16 cellular contexts compared by ENCODE assay signal in genomic region chr5:56317923-56318561, GRCh38.
DNase-seq lines count a peak whose midpoint lies in the region; ATAC-seq, FAIRE-seq and TF ChIP-seq lines count a peak whose summit lies in the region.
"Had no signal": no experiment of that assay in that cellular context is flagged by ENCODE, and none has a peak within 500 bp of the region (broad histone marks: within the 10 kb centered on the region; RNA-seq: fewer than 3 reads in every experiment).

No MANE protein-coding gene starts in this region.

- H3K36me3 ChIP-seq in BLaER1 treated with 17β-estradiol and CSF1 and Interleukin-3, amounts not matched to agents 10 nM and 100 nM: no peaks in the 10 kb centered on the region
- H3K36me3 ChIP-seq in kidney (ENCODE audit: control insufficient read depth in 1 of 2, insufficient read depth in 2 of 2, low read length in 2 of 2): no peaks in the 10 kb centered on the region
- H3K36me3 ChIP-seq: left ventricle myocardium inferior had no signal

- no peak overlapping the region; a peak in 1 of 20 replicates for H3K4me3 ChIP-seq in BLaER1 treated with 17β-estradiol and CSF1 and Interleukin-3, amounts not matched to agents 10 nM and 100 nM
- no peak overlapping the region for H3K4me3 ChIP-seq in kidney (ENCODE audit: low read length in 2 of 2)
- H3K4me3 ChIP-seq: A549, left ventricle myocardium inferior had no signal

- intact Hi-C loops in activated T-helper 1 cell treated with anti-CD3 and anti-CD28 coated beads, Interleukin-12 subunit alpha, Interleukin-12 subunit beta, Interleukin-2, Interleukin-4 antibody, amounts not matched to agents 30 ng/mL and 10 ng/mL and 1 ng/mL, durations not matched to agents 14 hours and 24 hours and 36 hours (cut with micrococcal nuclease): no loop called here
- intact Hi-C loops in kidney (cut with DNase I): no loop called here

- no peaks in the 10 kb centered on the region for H3K9me3 Mint-ChIP-seq in activated T-helper 1 cell treated with anti-CD3 and anti-CD28 coated beads, Interleukin-12 subunit alpha, Interleukin-12 subunit beta, Interleukin-2, Interleukin-4 antibody, amounts not matched to agents 30 ng/mL and 10 ng/mL and 1 ng/mL, durations not matched to agents 14 hours and 24 hours and 36 hours
- H3K9me3 Mint-ChIP-seq: activated T-helper 2 cell treated with anti-CD3 and anti-CD28 coated beads, Interferon-gamma antibody, Interleukin-2, Interleukin-4, amounts not matched to agents 10 μg/mL and 5 μg/mL and 100 μg/mL, durations not matched to agents 14 hours and 24 hours and 36 hours; neural crest cell had no signal

- no peaks in the 10 kb centered on the region for H3K27me3 ChIP-seq in BLaER1 treated with 17β-estradiol and CSF1 and Interleukin-3, amounts not matched to agents 10 nM and 100 nM

- peaks cover 0 to 18% (median 5%) of the 10 kb centered on the region in 11 experiments; a peak in 10 of 22 replicates for H3K9me3 ChIP-seq in BLaER1 treated with 17β-estradiol and CSF1 and Interleukin-3, amounts not matched to agents 10 nM and 100 nM (replicated peaks in 1 of 11)
- no peaks in the 10 kb centered on the region for H3K9me3 ChIP-seq in kidney (ENCODE audit: control insufficient read depth in 1 of 2, low read length in 2 of 2)
- H3K9me3 ChIP-seq: A549, left ventricle myocardium inferior had no signal

- H3K27ac ChIP-seq in BLaER1 treated with 17β-estradiol and CSF1 and Interleukin-3, amounts not matched to agents 10 nM and 100 nM: peak overlapping the region in 5 of 11 experiments; percentile 1 to 67 (median 59); a peak in 9 of 22 replicates
- no peak overlapping the region for H3K27ac ChIP-seq in kidney (ENCODE audit: low read depth in 2 of 2, low read length in 2 of 2)
- H3K27ac ChIP-seq: A549 had no signal

- DNase-seq in GM19238 (ENCODE audit: insufficient read length, low spot score) (peak; percentile 17), cerebellar cortex (ENCODE audit: low spot score) (no peak), kidney (no peak)
- no peak for DNase-seq in activated CD4-positive, alpha-beta T cell treated with anti-CD3 and anti-CD28 coated beads, Interleukin-2, amount 50 U/mL, for 1 hour
- no peak for DNase-seq in activated T-helper 1 cell treated with anti-CD3 and anti-CD28 coated beads, Interleukin-12 subunit alpha, Interleukin-12 subunit beta, Interleukin-2, Interleukin-4 antibody, amounts not matched to agents 30 ng/mL and 10 ng/mL and 1 ng/mL, durations not matched to agents 14 hours and 24 hours and 36 hours (ENCODE audit: low spot score)
- DNase-seq: DMS79 treated with DMSO at 0.1 percent for 48 hours; KG1; left ventricle myocardium inferior; NCI-H1694; NK-92 treated with Interleukin-12 subunit alpha and Interleukin-12 subunit beta, amount 100 ng/mL, for 24 hours had no signal

- peak overlapping the region; percentile 58 to 78 (median 66) for H3K4me2 ChIP-seq in BLaER1 treated with 17β-estradiol and CSF1 and Interleukin-3, amounts not matched to agents 10 nM and 100 nM
- H3K4me2 ChIP-seq: A549 had no signal

- ATAC-seq in HG02642 (IDR thresholded peaks at IDR 0.05; ENCODE audit: poor library complexity, unreplicated experiment) (peak; percentile 57), HG03571 (IDR thresholded peaks at IDR 0.05; ENCODE audit: unreplicated experiment) (peak; percentile 90)
- ATAC-seq: A549 had no signal

- H3K4me1 Mint-ChIP-seq in activated T-helper 1 cell treated with anti-CD3 and anti-CD28 coated beads, Interleukin-12 subunit alpha, Interleukin-12 subunit beta, Interleukin-2, Interleukin-4 antibody, amounts not matched to agents 30 ng/mL and 10 ng/mL and 1 ng/mL, durations not matched to agents 14 hours and 24 hours and 36 hours (ENCODE audit: low read depth): peaks cover 26% of the 10 kb centered on the region

- no peak overlapping the region for H3K27ac Mint-ChIP-seq in activated T-helper 1 cell treated with anti-CD3 and anti-CD28 coated beads, Interleukin-12 subunit alpha, Interleukin-12 subunit beta, Interleukin-2, Interleukin-4 antibody, amounts not matched to agents 30 ng/mL and 10 ng/mL and 1 ng/mL, durations not matched to agents 14 hours and 24 hours and 36 hours
- H3K27ac Mint-ChIP-seq: activated T-helper 2 cell treated with anti-CD3 and anti-CD28 coated beads, Interferon-gamma antibody, Interleukin-2, Interleukin-4, amounts not matched to agents 10 μg/mL and 5 μg/mL and 100 μg/mL, durations not matched to agents 14 hours and 24 hours and 36 hours had no signal

- H3K36me3 Mint-ChIP-seq in activated T-helper 1 cell treated with anti-CD3 and anti-CD28 coated beads, Interleukin-12 subunit alpha, Interleukin-12 subunit beta, Interleukin-2, Interleukin-4 antibody, amounts not matched to agents 30 ng/mL and 10 ng/mL and 1 ng/mL, durations not matched to agents 14 hours and 24 hours and 36 hours (ENCODE audit: low read depth): no peaks in the 10 kb centered on the region

- H3K4me1 ChIP-seq in BLaER1 treated with 17β-estradiol and CSF1 and Interleukin-3, amounts not matched to agents 10 nM and 100 nM: peaks cover 32 to 74% (median 58%) of the 10 kb centered on the region in 10 experiments
- H3K4me1 ChIP-seq in kidney (ENCODE audit: control insufficient read depth in 1 of 2, insufficient read depth in 1 of 2, low read depth in 1 of 2, low read length in 2 of 2): peaks cover 3 to 5% of the 10 kb centered on the region in 2 donors
- H3K4me1 ChIP-seq: A549 had no signal

- no peaks in the 10 kb centered on the region for H4K20me1 ChIP-seq in BLaER1 treated with 17β-estradiol and CSF1 and Interleukin-3, amounts not matched to agents 10 nM and 100 nM

- H3K9ac ChIP-seq in BLaER1 treated with 17β-estradiol and CSF1 and Interleukin-3, amounts not matched to agents 10 nM and 100 nM: peak overlapping the region in 3 of 11 experiments; percentile 10 to 21 (median 15); a peak in 3 of 22 replicates
- no peak overlapping the region for H3K9ac ChIP-seq in kidney (ENCODE audit: low read length in 2 of 2)

- H3K4me3 Mint-ChIP-seq in activated T-helper 1 cell treated with anti-CD3 and anti-CD28 coated beads, Interleukin-12 subunit alpha, Interleukin-12 subunit beta, Interleukin-2, Interleukin-4 antibody, amounts not matched to agents 30 ng/mL and 10 ng/mL and 1 ng/mL, durations not matched to agents 14 hours and 24 hours and 36 hours: no peak overlapping the region
- H3K4me3 Mint-ChIP-seq: neural crest cell had no signal

- no peak for FAIRE-seq in kidney (lab: Jason Lieb, UNC)

- TF ChIP-seq CTCF in kidney (IDR thresholded peaks at IDR 0.05; ENCODE audit: borderline replicate concordance, extremely low read depth, insufficient read depth): no peak

- H3K27me3 Mint-ChIP-seq in activated T-helper 1 cell treated with anti-CD3 and anti-CD28 coated beads, Interleukin-12 subunit alpha, Interleukin-12 subunit beta, Interleukin-2, Interleukin-4 antibody, amounts not matched to agents 30 ng/mL and 10 ng/mL and 1 ng/mL, durations not matched to agents 14 hours and 24 hours and 36 hours (ENCODE audit: insufficient read depth): no peaks in the 10 kb centered on the region
